In genomic region chr9:121945849-121946248, GRCh38 we compare ENCODE assay signal across 16 cellular contexts.
DNase-seq lines count a peak whose midpoint lies in the region; ATAC-seq and TF ChIP-seq lines count a peak whose summit lies in the region.
"Had no signal": no experiment of that assay in that cellular context is flagged by ENCODE, and none has a peak within 500 bp of the region (broad histone marks: within the 10 kb centered on the region; RNA-seq: fewer than 3 reads in every experiment).

No MANE protein-coding gene starts in this region.

- H3K36me3 ChIP-seq in PC-9 (ENCODE audit: low read depth) (no peaks in the 10 kb centered on the region), osteoblast (ENCODE audit: insufficient read depth, low read length) (no peaks in the 10 kb centered on the region)

- no peaks in the 10 kb centered on the region for H3K9me3 Mint-ChIP-seq in stimulated activated naive CD8-positive, alpha-beta T cell treated with anti-CD3 and anti-CD28 coated beads, Interleukin-15, amount 100 ng/mL, for 72 hours
- H3K9me3 Mint-ChIP-seq: H9, naive B cell had no signal

- H3K79me2 ChIP-seq in PC-9 (ENCODE audit: low read depth) (no peaks in the 10 kb centered on the region), osteoblast (ENCODE audit: insufficient read depth, low read length) (no peaks in the 10 kb centered on the region)

- TF ChIP-seq CTCF in PC-9 (conservative IDR thresholded peaks at IDR 0.05): no peak
- no peak for TF ChIP-seq CTCF in osteoblast (IDR thresholded peaks at IDR 0.05; ENCODE audit: extremely low read depth, low read depth, low read length)

- no TSS peak for BruUV-seq in PC-9 (replicated peaks; lab: Mats Ljungman, UMichigan)

- H3K27me3 ChIP-seq in PC-9 (ENCODE audit: insufficient read depth, low read depth) (no peaks in the 10 kb centered on the region), osteoblast (ENCODE audit: insufficient read depth, low read length) (no peaks in the 10 kb centered on the region)

- H4K20me1 ChIP-seq in PC-9 (ENCODE audit: insufficient read depth): no peaks in the 10 kb centered on the region
- no peaks in the 10 kb centered on the region for H4K20me1 ChIP-seq in osteoblast (ENCODE audit: insufficient read depth, low read length)

- H3K9me2 ChIP-seq in PC-9 (ENCODE audit: insufficient read depth): no peaks in the 10 kb centered on the region

- H3K27me3 Mint-ChIP-seq in stimulated activated naive CD8-positive, alpha-beta T cell treated with anti-CD3 and anti-CD28 coated beads, Interleukin-15, amount 100 ng/mL, for 72 hours: no peaks in the 10 kb centered on the region
- H3K27me3 Mint-ChIP-seq: naive B cell had no signal

- CTCF ChIA-PET in PC-9 (lab: Charles Lee): interaction anchor here (0.6 kb wide), 1 partner anchor 85 kb away, joined by 3 read pairs; no protein-coding TSS in a partner anchor

- no peaks in the 10 kb centered on the region for H3K9me3 ChIP-seq in PC-9 (ENCODE audit: insufficient read depth, low read depth)
- no peaks in the 10 kb centered on the region for H3K9me3 ChIP-seq in osteoblast (ENCODE audit: low read depth, low read length)

- DNase-seq in EH (ENCODE audit: low read depth): peak; percentile 81
- peak; percentile 20 to 56 for DNase-seq in PC-9
- peak; percentile 29 for DNase-seq in dedifferentiated amniotic fluid mesenchymal stem cell (ENCODE audit: extremely low spot score)
- DNase-seq in osteoblast (ENCODE audit: insufficient read length, low spot score, missing footprints): peak; percentile 75
- DNase-seq in activated T-cell treated with anti-CD3 and anti-CD28 coated beads for 4 hours: no peak
- DNase-seq in NCI-H2196 treated with DMSO at 0.1 percent for 48 hours (lab: John Stamatoyannopoulos, UW; ENCODE audit: unreplicated experiment): no peak
- DNase-seq in stimulated activated naive CD8-positive, alpha-beta T cell treated with anti-CD3 and anti-CD28 coated beads, Interleukin-15, amount 100 ng/mL, for 72 hours: no peak
- DNase-seq in activated effector memory CD4-positive, alpha-beta T cell treated with anti-CD3 and anti-CD28 coated beads, Interleukin-2, amount 50 U/mL, for 16 hours: no peak
- DNase-seq: activated CD8-positive, alpha-beta memory T cell treated with anti-CD3 and anti-CD28 coated beads, Interleukin-2, amount 50 U/mL, for 48 hours; H9; head of caudate nucleus; left colon; MM.1S; naive B cell; NK-92 treated with Interleukin-12 subunit alpha and Interleukin-12 subunit beta, amount 100 ng/mL, for 24 hours had no signal

- POLR2A ChIA-PET in PC-9 (lab: Charles Lee; ENCODE audit: unreplicated experiment): interaction anchor here (0.6 to 0.7 kb wide), 2 partner anchors 292 to 960 kb away, joined by 3 to 5 read pairs; no protein-coding TSS in a partner anchor

- H3K4me1 Mint-ChIP-seq in stimulated activated naive CD8-positive, alpha-beta T cell treated with anti-CD3 and anti-CD28 coated beads, Interleukin-15, amount 100 ng/mL, for 72 hours: no peaks in the 10 kb centered on the region

- H3K4me3 ChIP-seq in PC-9 (no peak overlapping the region), osteoblast (ENCODE audit: insufficient read depth, low read length) (no peak overlapping the region)

- peaks cover 31% of the 10 kb centered on the region for H3K4me1 ChIP-seq in PC-9 (replicated peaks; ENCODE audit: insufficient read depth)
- H3K4me1 ChIP-seq in osteoblast (ENCODE audit: insufficient read depth, low read length): peaks cover 31% of the 10 kb centered on the region

- H3K27ac ChIP-seq in PC-9 (no peak overlapping the region), osteoblast (ENCODE audit: low read depth, low read length) (peak overlapping the region; percentile 86)

- intact Hi-C loops in PC-9 (cut with micrococcal nuclease; ENCODE audit: unreplicated experiment): no loop called here

- ATAC-seq in stimulated activated naive CD8-positive, alpha-beta T cell treated with anti-CD3 and anti-CD28 coated beads, Interleukin-15, amount 100 ng/mL, for 72 hours: no peak
- ATAC-seq: activated CD4-positive, CD25-positive, alpha-beta regulatory T cell treated with anti-CD3 and anti-CD28 coated beads, Interleukin-2, amount 50 U/mL, for 24 hours; left colon had no signal

- no peak overlapping the region for H3K27ac Mint-ChIP-seq in stimulated activated naive CD8-positive, alpha-beta T cell treated with anti-CD3 and anti-CD28 coated beads, Interleukin-15, amount 100 ng/mL, for 72 hours

- H3K4me3 Mint-ChIP-seq in stimulated activated naive CD8-positive, alpha-beta T cell treated with anti-CD3 and anti-CD28 coated beads, Interleukin-15, amount 100 ng/mL, for 72 hours: no peak overlapping the region
- H3K4me3 Mint-ChIP-seq: H9 had no signal

- peaks cover 21% of the 10 kb centered on the region for H3F3A ChIP-seq in PC-9 (ENCODE audit: insufficient read depth, low read depth)

- H2AFZ ChIP-seq in PC-9 (no peak overlapping the region), osteoblast (ENCODE audit: low read length) (no peak overlapping the region)

- H3K4me2 ChIP-seq in PC-9 (no peak overlapping the region), osteoblast (ENCODE audit: insufficient read depth, low read length) (peak overlapping the region; percentile 58)

Comparison
In these comparisons a context has a peak if more than half of its experiments do, and no peak if none do; other contexts are left out.
1. DNase-seq: peak in EH (single experiment), PC-9 (2 of 2), dedifferentiated amniotic fluid mesenchymal stem cell (single experiment) and osteoblast (single experiment); none in activated T-cell treated with anti-CD3 and anti-CD28 coated beads for 4 hours (single experiment), NCI-H2196 treated with DMSO at 0.1 percent for 48 hours (single experiment), stimulated activated naive CD8-positive, alpha-beta T cell treated with anti-CD3 and anti-CD28 coated beads, Interleukin-15, amount 100 ng/mL, for 72 hours (0 of 2) and activated effector memory CD4-positive, alpha-beta T cell treated with anti-CD3 and anti-CD28 coated beads, Interleukin-2, amount 50 U/mL, for 16 hours (single experiment).